In the genomic region with DNA sequence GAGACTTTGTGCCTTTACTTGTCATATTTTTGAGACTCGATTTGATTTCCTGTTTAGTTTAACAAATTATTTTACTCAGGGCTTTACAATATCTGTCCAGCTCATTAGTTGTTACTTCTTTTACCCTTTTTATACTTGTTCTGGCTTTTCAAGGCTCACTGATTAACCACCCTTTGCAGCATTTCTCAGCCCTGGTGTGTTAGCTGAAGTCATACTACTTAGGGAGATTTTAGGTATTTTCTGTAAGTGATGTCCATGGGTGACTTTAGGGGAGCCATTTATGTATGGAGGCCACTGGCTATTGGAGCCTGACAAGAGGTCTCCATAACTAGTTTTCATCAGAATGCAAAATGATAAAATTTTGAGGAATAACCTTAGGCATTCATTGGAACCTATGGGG, we compare ENCODE assay signal across 30 cellular contexts.
"Had no signal": no experiment of that assay in that cellular context is flagged by ENCODE, and none has a peak within 500 bp of the region (broad histone marks: within the 10 kb centered on the region; RNA-seq: fewer than 3 reads in every experiment).

No MANE protein-coding gene starts in this region.

- H3K4me1 ChIP-seq: colonic mucosa, esophagus muscularis mucosa, foreskin keratinocyte, gastroesophageal sphincter, heart left ventricle, left lung, pancreas, right lobe of liver, testis, tibial nerve, upper lobe of left lung had no signal

- H3K36me3 ChIP-seq: colonic mucosa, esophagus muscularis mucosa, gastroesophageal sphincter, heart left ventricle, left lung, neutrophil, pancreas, right lobe of liver, tibial nerve, upper lobe of left lung had no signal

- FAIRE-seq: endothelial cell of umbilical vein, pancreas, small intestine, urothelium cell line had no signal

- H3K9me3 Mint-ChIP-seq: dendritic cell treated with granulocyte-macrophage colony-stimulating factor and Interleukin-4, amounts not matched to agents 40 ng/mL and 50 ng/mL, for 4 days; natural killer cell treated with Interleukin-12 subunit alpha and Interleukin-12 subunit beta and Interleukin-15 and Interleukin-18, amount 100 ng/mL, for 72 hours had no signal

- H3K36me3 Mint-ChIP-seq: naive B cell; natural killer cell treated with Interleukin-12 subunit alpha and Interleukin-12 subunit beta and Interleukin-15 and Interleukin-18, amount 100 ng/mL, for 72 hours had no signal

- H3K9me3 ChIP-seq: colonic mucosa, esophagus muscularis mucosa, gastroesophageal sphincter, heart left ventricle, left lung, mucosa of descending colon, neutrophil, pancreas, right lobe of liver, testis, tibial nerve, upper lobe of left lung had no signal

- DNase-seq: colonic mucosa; effector memory CD4-positive, alpha-beta T cell; foreskin keratinocyte; heart left ventricle; left cardiac atrium; left lung; mesenchymal stem cell; mucosa of descending colon; naive B cell; pancreas; right lobe of liver; small intestine; stimulated activated CD4-positive, alpha-beta T cell treated with anti-CD3 and anti-CD28 coated beads, Interleukin-1b, Interleukin-23, amount 100 ng/mL, for 48 hours; stimulated activated CD4-positive, alpha-beta T cell treated with anti-CD3 and anti-CD28 coated beads, Interleukin-4, amount 100 ng/mL, for 1 hour; stimulated activated CD8-positive, alpha-beta memory T cell treated with anti-CD3 and anti-CD28 coated beads, Interleukin-4, amount 100 ng/mL, for 48 hours; stimulated activated naive CD4-positive, alpha-beta T cell; substantia nigra; testis; upper lobe of left lung had no signal

- H3K27ac Mint-ChIP-seq: dendritic cell treated with granulocyte-macrophage colony-stimulating factor and Interleukin-4, amounts not matched to agents 40 ng/mL and 50 ng/mL, for 4 days; mesothelial cell of epicardium; naive B cell; natural killer cell treated with Interleukin-12 subunit alpha and Interleukin-12 subunit beta and Interleukin-15 and Interleukin-18, amount 100 ng/mL, for 72 hours had no signal

- H3K4me1 Mint-ChIP-seq: naive B cell had no signal

- H3K27me3 ChIP-seq: colonic mucosa, esophagus muscularis mucosa, foreskin keratinocyte, gastroesophageal sphincter, heart left ventricle, hepatocyte, left lung, neutrophil, pancreas, right lobe of liver, testis, tibial nerve, upper lobe of left lung had no signal

- H3K27ac ChIP-seq: colonic mucosa, esophagus muscularis mucosa, foreskin keratinocyte, gastroesophageal sphincter, heart left ventricle, hepatocyte, left lung, neutrophil, pancreas, right lobe of liver, testis, tibial nerve, upper lobe of left lung had no signal

- ATAC-seq: foreskin keratinocyte, gastroesophageal sphincter, heart left ventricle, left cardiac atrium, left lung, mucosa of descending colon, pancreas, right lobe of liver had no signal

- H3K4me3 Mint-ChIP-seq: dendritic cell treated with granulocyte-macrophage colony-stimulating factor and Interleukin-4, amounts not matched to agents 40 ng/mL and 50 ng/mL, for 4 days; mesothelial cell of epicardium; naive B cell; natural killer cell treated with Interleukin-12 subunit alpha and Interleukin-12 subunit beta and Interleukin-15 and Interleukin-18, amount 100 ng/mL, for 72 hours; neural crest cell had no signal

- H3K4me3 ChIP-seq: colonic mucosa, esophagus muscularis mucosa, gastroesophageal sphincter, heart left ventricle, hepatocyte, left lung, mucosa of descending colon, pancreas, right lobe of liver, testis, tibial nerve, upper lobe of left lung had no signal

- H3K27me3 Mint-ChIP-seq: dendritic cell treated with granulocyte-macrophage colony-stimulating factor and Interleukin-4, amounts not matched to agents 40 ng/mL and 50 ng/mL, for 4 days; naive B cell; natural killer cell treated with Interleukin-12 subunit alpha and Interleukin-12 subunit beta and Interleukin-15 and Interleukin-18, amount 100 ng/mL, for 72 hours had no signal
